10 cellular contexts compared by ENCODE assay signal in the genomic region with DNA sequence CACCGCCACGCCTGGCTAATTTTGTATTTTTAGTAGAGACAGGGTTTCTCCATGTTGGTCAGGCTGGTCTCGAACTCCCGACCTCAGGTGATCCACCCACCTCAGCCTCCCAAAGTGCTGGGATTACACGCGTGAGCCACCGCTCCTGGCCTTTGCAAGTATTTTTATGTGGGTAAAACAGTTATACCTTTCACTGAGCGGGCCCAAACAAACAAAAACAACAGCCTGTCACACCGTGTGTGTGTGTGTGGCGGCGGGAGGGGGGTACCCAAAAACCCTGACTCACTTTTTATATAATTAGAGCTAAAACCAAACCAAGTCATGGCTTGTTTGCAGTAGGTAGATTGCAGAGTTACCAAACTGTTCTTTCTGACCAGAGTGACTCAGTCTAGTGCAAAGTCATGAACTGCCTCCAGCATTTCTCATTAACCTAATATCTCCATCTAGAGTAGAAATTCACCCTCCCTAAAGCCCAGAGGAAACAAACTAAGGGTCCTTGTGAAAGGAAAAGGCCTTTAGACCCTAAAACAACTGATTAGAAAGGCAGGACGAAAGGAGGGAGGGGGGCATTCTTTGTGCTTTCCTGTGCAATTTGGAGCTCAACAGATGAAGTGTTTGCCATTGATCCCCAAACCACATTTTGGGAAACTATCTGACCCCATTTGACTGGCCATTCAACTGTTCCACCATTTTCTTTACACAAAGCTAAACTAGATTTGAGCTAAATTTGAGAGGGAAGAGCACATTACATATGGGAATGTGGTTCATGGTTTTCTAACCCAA.
DNase-seq lines count a peak whose midpoint lies in the region; ATAC-seq, FAIRE-seq and TF ChIP-seq lines count a peak whose summit lies in the region.
"Had no signal": no experiment of that assay in that cellular context is flagged by ENCODE, and none has a peak within 500 bp of the region (broad histone marks: within the 10 kb centered on the region; RNA-seq: fewer than 3 reads in every experiment).

No MANE protein-coding gene starts in this region.

- ATAC-seq in HepG2 (peak; percentile 73), HG02870 (IDR thresholded peaks at IDR 0.05; ENCODE audit: unreplicated experiment) (no peak), HG03135 (IDR thresholded peaks at IDR 0.05; ENCODE audit: unreplicated experiment) (no peak)

- POLR2A ChIA-PET in HepG2 (lab: Yijun Ruan, JAX), result interaction anchor here (0.7 to 2.7 kb wide), 6 partner anchors 30 to 181 kb away, joined by 3 to 9 read pairs (median 6); a partner anchor contains a TSS

- no peak overlapping the region for H3K4me3 ChIP-seq in BLaER1
- H3K4me3 ChIP-seq in HepG2 (replicated peaks in 1 of 3; ENCODE audit: insufficient read depth in 1 of 3, low read depth in 2 of 3, low read length in 3 of 3), result no peak overlapping the region
- no peak overlapping the region for H3K4me3 ChIP-seq in prostate gland
- H3K4me3 ChIP-seq in uterus, result no peak overlapping the region

- no peak for FAIRE-seq in HepG2 (lab: Jason Lieb, UNC)

- TF ChIP-seq CTCF in HepG2 (CRISPR knock-in tag; IDR thresholded peaks at IDR 0.05), result no peak
- no peak for TF ChIP-seq CTCF in prostate gland (IDR thresholded peaks at IDR 0.05)
- TF ChIP-seq CTCF in uterus (IDR thresholded peaks at IDR 0.05), result no peak

- intact Hi-C loops in HepG2 (cut with micrococcal nuclease; ENCODE audit: unreplicated experiment) (no loop called here), prostate gland (cut with DNase I) (no loop called here), uterus (cut with DNase I; ENCODE audit: low total_unique reads) (no loop called here)

- no peaks in the 10 kb centered on the region for H4K20me1 ChIP-seq in BLaER1
- no peaks in the 10 kb centered on the region for H4K20me1 ChIP-seq in HepG2 (ENCODE audit: insufficient read depth, low read length)

- no peak for TF ChIP-seq POLR2A in HepG2 (IDR thresholded peaks at IDR 0.05; ENCODE audit: insufficient read depth in 1 of 2, low read depth in 2 of 2, low read length in 2 of 2)
- no peak for TF ChIP-seq POLR2A in prostate gland (IDR thresholded peaks at IDR 0.05)
- no peak for TF ChIP-seq POLR2A in uterus (IDR thresholded peaks at IDR 0.05)

- H3K9me3 ChIP-seq in BLaER1, result no peaks in the 10 kb centered on the region
- H3K9me3 ChIP-seq in HepG2 (ENCODE audit: low read length), result no peaks in the 10 kb centered on the region
- H3K9me3 ChIP-seq in prostate gland, result no peaks in the 10 kb centered on the region
- no peaks in the 10 kb centered on the region for H3K9me3 ChIP-seq in uterus

- peak in 1 of 2 experiments; percentile 40; a peak in 2 of 4 replicates for TF ChIP-seq EP300 in HepG2 (IDR thresholded peaks at IDR 0.05; ENCODE audit: low read depth in 2 of 2, low read length in 2 of 2)
- TF ChIP-seq EP300 in HepG2 (CRISPR knock-in tag; IDR thresholded peaks at IDR 0.05; ENCODE audit: borderline replicate concordance), result no peak

- H3K27ac ChIP-seq in BLaER1 (peak overlapping the region; percentile 11; the same call in 1 of the 2 replicates), HepG2 (ENCODE audit: extremely low read length, insufficient read depth, low read length) (peak overlapping the region; percentile 66), prostate gland (peak overlapping the region in 1 of 2 donors; percentile 33), uterus (no peak overlapping the region)

- no peak for TF ChIP-seq RAD21 in HepG2 (CRISPR knock-in tag; IDR thresholded peaks at IDR 0.05)

- H3K36me3 ChIP-seq in BLaER1 (peaks cover 24% of the 10 kb centered on the region), HepG2 (replicated peaks in 1 of 2; ENCODE audit: control insufficient read depth in 1 of 2, insufficient read depth in 2 of 2, low read length in 2 of 2) (no peaks in the 10 kb centered on the region; a peak in 1 of 5 replicates), prostate gland (no peaks in the 10 kb centered on the region), uterus (no peaks in the 10 kb centered on the region)

- CTCF ChIA-PET in HepG2 (lab: Yijun Ruan, JAX; ENCODE audit: low intra/inter-chr PET ratio, low total read pairs), result no interaction called here

- H3K27me3 ChIP-seq in BLaER1, result no peaks in the 10 kb centered on the region
- H3K27me3 ChIP-seq in HepG2 (ENCODE audit: control insufficient read depth in 1 of 2, insufficient read depth in 2 of 2, low read length in 2 of 2), result no peaks in the 10 kb centered on the region
- H3K27me3 ChIP-seq in prostate gland (replicated peaks; ENCODE audit: insufficient read depth), result no peaks in the 10 kb centered on the region
- no peaks in the 10 kb centered on the region for H3K27me3 ChIP-seq in uterus

- in situ Hi-C loops in HepG2 (cut with HindIII; ENCODE audit: extremely low pct_ligation_motif_present, low pct_unique_long_range_greater_than_20kb), result no loop called here

- BruUV-seq in HepG2 (replicated peaks; lab: Mats Ljungman, UMichigan), result no TSS peak

- H3K4me1 ChIP-seq in BLaER1 (peaks cover 85% of the 10 kb centered on the region), HepG2 (ENCODE audit: insufficient read depth, low read length) (peaks cover 83% of the 10 kb centered on the region), prostate gland (replicated peaks) (peaks cover 14% of the 10 kb centered on the region), uterus (peaks cover 8 to 19% of the 10 kb centered on the region in 2 donors)

- WGBS in HepG2 (ENCODE audit: low lambda C conversion rate), result 73% methylated on average over 12 of the region's 12 CpGs
- 82% methylated on average over 12 of the region's 12 CpGs for WGBS in prostate gland

- H3K9ac ChIP-seq in BLaER1 (no peak overlapping the region), HepG2 (ENCODE audit: insufficient read depth, low read depth, low read length) (no peak overlapping the region)

- H2AFZ ChIP-seq in HepG2 (ENCODE audit: low read length), result no peak overlapping the region

- no peaks in the 10 kb centered on the region for H3K79me2 ChIP-seq in HepG2 (ENCODE audit: insufficient read depth, low read length)

- DNase-seq in LHCN-M2 (ENCODE audit: low read depth) (peak; percentile 78), amniotic epithelial cell (ENCODE audit: low read depth) (peak; percentile 90), HepG2 (ENCODE audit: low spot score) (peak; percentile 69), prostate gland (ENCODE audit: low spot score) (no peak), uterus (no peak)
- DNase-seq: NCI-H2081 treated with DMSO at 0.1 percent for 48 hours, T-helper 9 cell had no signal

- H3K4me2 ChIP-seq in BLaER1, result peak overlapping the region; percentile 87
- H3K4me2 ChIP-seq in HepG2 (ENCODE audit: low read depth, low read length), result peak overlapping the region; percentile 40

TF ChIP-seq in HepG2, 621 proteins besides CTCF, POLR2A, EP300 and RAD21 (continues in another document):
- TF ChIP-seq, protein P1, sequence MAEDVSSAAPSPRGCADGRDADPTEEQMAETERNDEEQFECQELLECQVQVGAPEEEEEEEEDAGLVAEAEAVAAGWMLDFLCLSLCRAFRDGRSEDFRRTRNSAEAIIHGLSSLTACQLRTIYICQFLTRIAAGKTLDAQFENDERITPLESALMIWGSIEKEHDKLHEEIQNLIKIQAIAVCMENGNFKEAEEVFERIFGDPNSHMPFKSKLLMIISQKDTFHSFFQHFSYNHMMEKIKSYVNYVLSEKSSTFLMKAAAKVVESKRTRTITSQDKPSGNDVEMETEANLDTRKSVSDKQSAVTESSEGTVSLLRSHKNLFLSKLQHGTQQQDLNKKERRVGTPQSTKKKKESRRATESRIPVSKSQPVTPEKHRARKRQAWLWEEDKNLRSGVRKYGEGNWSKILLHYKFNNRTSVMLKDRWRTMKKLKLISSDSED (CRISPR knock-in tag; IDR thresholded peaks at IDR 0.05), result no peak
- TF ChIP-seq, protein P2, sequence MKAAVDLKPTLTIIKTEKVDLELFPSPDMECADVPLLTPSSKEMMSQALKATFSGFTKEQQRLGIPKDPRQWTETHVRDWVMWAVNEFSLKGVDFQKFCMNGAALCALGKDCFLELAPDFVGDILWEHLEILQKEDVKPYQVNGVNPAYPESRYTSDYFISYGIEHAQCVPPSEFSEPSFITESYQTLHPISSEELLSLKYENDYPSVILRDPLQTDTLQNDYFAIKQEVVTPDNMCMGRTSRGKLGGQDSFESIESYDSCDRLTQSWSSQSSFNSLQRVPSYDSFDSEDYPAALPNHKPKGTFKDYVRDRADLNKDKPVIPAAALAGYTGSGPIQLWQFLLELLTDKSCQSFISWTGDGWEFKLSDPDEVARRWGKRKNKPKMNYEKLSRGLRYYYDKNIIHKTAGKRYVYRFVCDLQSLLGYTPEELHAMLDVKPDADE (CRISPR knock-in tag; IDR thresholded peaks at IDR 0.05), result 0 out of 2 replicates have a peak, but pooled peaks have one; percentile 3
- no peak for TF ChIP-seq HMG20B (CRISPR knock-in tag; conservative IDR thresholded peaks at IDR 0.05)
- peak; percentile 75 for TF ChIP-seq FOSL2 (CRISPR knock-in tag; IDR thresholded peaks at IDR 0.05)
- no peak for TF ChIP-seq SOX13 (IDR thresholded peaks at IDR 0.05)
- TF ChIP-seq SOX13 (CRISPR knock-in tag; conservative IDR thresholded peaks at IDR 0.05 in 1 of 2, IDR thresholded peaks at IDR 0.05 in 1 of 2), result peak in 1 of 2 experiments; percentile 4; a peak in 1 of 4 replicates
- TF ChIP-seq RARA (CRISPR knock-in tag; IDR thresholded peaks at IDR 0.05), result peak; percentile 75
- TF ChIP-seq, protein P3, sequence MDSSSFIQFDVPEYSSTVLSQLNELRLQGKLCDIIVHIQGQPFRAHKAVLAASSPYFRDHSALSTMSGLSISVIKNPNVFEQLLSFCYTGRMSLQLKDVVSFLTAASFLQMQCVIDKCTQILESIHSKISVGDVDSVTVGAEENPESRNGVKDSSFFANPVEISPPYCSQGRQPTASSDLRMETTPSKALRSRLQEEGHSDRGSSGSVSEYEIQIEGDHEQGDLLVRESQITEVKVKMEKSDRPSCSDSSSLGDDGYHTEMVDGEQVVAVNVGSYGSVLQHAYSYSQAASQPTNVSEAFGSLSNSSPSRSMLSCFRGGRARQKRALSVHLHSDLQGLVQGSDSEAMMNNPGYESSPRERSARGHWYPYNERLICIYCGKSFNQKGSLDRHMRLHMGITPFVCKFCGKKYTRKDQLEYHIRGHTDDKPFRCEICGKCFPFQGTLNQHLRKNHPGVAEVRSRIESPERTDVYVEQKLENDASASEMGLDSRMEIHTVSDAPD (CRISPR knock-in tag; IDR thresholded peaks at IDR 0.05), result 0 out of 2 replicates have a peak, but pooled peaks have one; percentile 20

Comparison
In these comparisons a context has a peak if more than half of its experiments do, and no peak if none do; other contexts are left out.
1. H3K27ac ChIP-seq: peak in BLaER1 (single experiment) and HepG2 (single experiment); none in uterus (0 of 2).
2. DNase-seq: peak in LHCN-M2 (single experiment), amniotic epithelial cell (single experiment) and HepG2 (single experiment); none in prostate gland (single experiment) and uterus (0 of 2).